Comparison of ENCODE assay signal across 17 cellular contexts in genomic region chr4:111849726-111850284, GRCh38.
DNase-seq lines count a peak whose midpoint lies in the region; ATAC-seq and TF ChIP-seq lines count a peak whose summit lies in the region.
"Had no signal": no experiment of that assay in that cellular context is flagged by ENCODE, and none has a peak within 500 bp of the region (broad histone marks: within the 10 kb centered on the region; RNA-seq: fewer than 3 reads in every experiment).

No MANE protein-coding gene starts in this region.

- no peaks in the 10 kb centered on the region for H3K36me3 Mint-ChIP-seq in HFFc6 (ENCODE audit: low read depth)
- H3K36me3 Mint-ChIP-seq: CD4-positive, CD25-positive, alpha-beta regulatory T cell had no signal

- no peaks in the 10 kb centered on the region for H3K9me3 Mint-ChIP-seq in HFFc6

- H3K27ac Mint-ChIP-seq in HFFc6 = no peak overlapping the region
- H3K27ac Mint-ChIP-seq: CD4-positive, CD25-positive, alpha-beta regulatory T cell had no signal

- peaks cover 4% of the 10 kb centered on the region; the same call in 1 of the 2 replicates for H3K27me3 Mint-ChIP-seq in HFFc6 (ENCODE audit: insufficient read depth)

- no peak overlapping the region for H3K27ac ChIP-seq in WERI-Rb-1
- H3K27ac ChIP-seq in coronary artery = no peak overlapping the region

- no peaks in the 10 kb centered on the region for H3K27me3 ChIP-seq in WERI-Rb-1 (ENCODE audit: insufficient read depth, low read depth, severe bottlenecking)

- no peaks in the 10 kb centered on the region for H3K4me1 Mint-ChIP-seq in HFFc6 (ENCODE audit: low read depth)
- H3K4me1 Mint-ChIP-seq: CD4-positive, CD25-positive, alpha-beta regulatory T cell had no signal

- H3K4me3 ChIP-seq in AG10803 (ENCODE audit: low read length) = no peak overlapping the region
- no peak overlapping the region for H3K4me3 ChIP-seq in WERI-Rb-1 (ENCODE audit: low read depth, low read length)
- H3K4me3 ChIP-seq in coronary artery = no peak overlapping the region

- peak; percentile 64 for DNase-seq in AG10803 (ENCODE audit: low read depth)
- DNase-seq in GM04504 (ENCODE audit: low read depth) = peak; percentile 10
- DNase-seq in WERI-Rb-1 = peak; percentile 55
- DNase-seq in iris pigment epithelial cell (ENCODE audit: low read depth) = peak; percentile 23
- DNase-seq in coronary artery (ENCODE audit: low spot score) = no peak
- DNase-seq in GM20000 (ENCODE audit: low spot score) = no peak
- no peak for DNase-seq in HFFc6
- DNase-seq: AML-193; CD4-positive, CD25-positive, alpha-beta regulatory T cell; DND-41; H7; Karpas-422; NCI-H1436 treated with DMSO at 0.1 percent for 48 hours; NCI-H2081 treated with DMSO at 0.1 percent for 48 hours; NCI-H524 treated with DMSO at 0.1 percent for 48 hours; SHP77 treated with DMSO at 0.1 percent for 48 hours had no signal

- no peak for TF ChIP-seq CTCF in AG10803 (conservative IDR thresholded peaks at IDR 0.05; ENCODE audit: low read length)
- TF ChIP-seq CTCF in WERI-Rb-1 (IDR thresholded peaks at IDR 0.05; ENCODE audit: low read depth, low read length) = no peak
- no peak for TF ChIP-seq CTCF in coronary artery (IDR thresholded peaks at IDR 0.05)
- no peak for TF ChIP-seq CTCF in GM20000 (IDR thresholded peaks at IDR 0.05; ENCODE audit: extremely low read depth, missing control alignments)
- TF ChIP-seq CTCF in HFFc6 (IDR thresholded peaks at IDR 0.05) = no peak

- no peak overlapping the region for H3K4me3 Mint-ChIP-seq in HFFc6
- H3K4me3 Mint-ChIP-seq: CD4-positive, CD25-positive, alpha-beta regulatory T cell had no signal

- no peak for ATAC-seq in HG03432 (IDR thresholded peaks at IDR 0.05; ENCODE audit: unreplicated experiment)

- peaks cover 4% of the 10 kb centered on the region for H3K9me3 ChIP-seq in WERI-Rb-1 (ENCODE audit: severe bottlenecking)

- no peaks in the 10 kb centered on the region for H3K36me3 ChIP-seq in WERI-Rb-1

Comparison
In these comparisons a context has a peak if more than half of its experiments do, and no peak if none do; other contexts are left out.
1. DNase-seq: peak in AG10803 (single experiment), GM04504 (single experiment), WERI-Rb-1 (single experiment) and iris pigment epithelial cell (single experiment); none in coronary artery (single experiment), GM20000 (single experiment) and HFFc6 (single experiment).